Comparison of ENCODE assay signal across 19 cellular contexts in genomic region chr2:33666879-33667278, GRCh38.
DNase-seq lines count a peak whose midpoint lies in the region; ATAC-seq and TF ChIP-seq lines count a peak whose summit lies in the region.
"Had no signal": no experiment of that assay in that cellular context is flagged by ENCODE, and none has a peak within 500 bp of the region (broad histone marks: within the 10 kb centered on the region; RNA-seq: fewer than 3 reads in every experiment).

No MANE protein-coding gene starts in this region.

- no peaks in the 10 kb centered on the region for H4K20me1 ChIP-seq in H9 (ENCODE audit: control insufficient read depth, insufficient read depth, insufficient read length)
- H4K20me1 ChIP-seq in PC-3 (ENCODE audit: low read length), result no peaks in the 10 kb centered on the region
- H4K20me1 ChIP-seq: BLaER1 treated with 17β-estradiol and CSF1 and Interleukin-3, amounts not matched to agents 10 nM and 100 nM had no signal

- no peak overlapping the region for H4K91ac ChIP-seq in H9 (ENCODE audit: insufficient read length, low read depth, low read length)

- no peak overlapping the region for H3K4me3 ChIP-seq in PC-3 (ENCODE audit: low read length)
- H3K4me3 ChIP-seq in endodermal cell (ENCODE audit: low read length), result no peak overlapping the region
- H3K4me3 ChIP-seq: BLaER1 treated with 17β-estradiol and CSF1 and Interleukin-3, amounts not matched to agents 10 nM and 100 nM; HAP-1 had no signal

- CTCF ChIA-PET in PC-3 (lab: Charles Lee), result no interaction called here

- no peak overlapping the region for H3K14ac ChIP-seq in H9 (ENCODE audit: insufficient read depth, low read length)

- no peaks in the 10 kb centered on the region for H3K79me1 ChIP-seq in H9 (ENCODE audit: insufficient read depth, low read depth, low read length, poor library complexity, severe bottlenecking)

- H3K4me1 ChIP-seq in H9 (ENCODE audit: insufficient read depth, low read length) (no peaks in the 10 kb centered on the region), PC-3 (ENCODE audit: insufficient read depth, low read length) (no peaks in the 10 kb centered on the region), endodermal cell (ENCODE audit: control insufficient read depth, insufficient read depth, low read length) (no peaks in the 10 kb centered on the region)
- H3K4me1 ChIP-seq: BLaER1 treated with 17β-estradiol and CSF1 and Interleukin-3, amounts not matched to agents 10 nM and 100 nM; HAP-1 had no signal

- H3K36me3 ChIP-seq in PC-3 (ENCODE audit: low read depth, low read length) (no peaks in the 10 kb centered on the region), endodermal cell (ENCODE audit: control insufficient read depth, insufficient read depth, low read length) (no peaks in the 10 kb centered on the region)
- H3K36me3 ChIP-seq: BLaER1 treated with 17β-estradiol and CSF1 and Interleukin-3, amounts not matched to agents 10 nM and 100 nM; HAP-1 had no signal

- no peak overlapping the region for H4K5ac ChIP-seq in H9 (ENCODE audit: insufficient read length, low read depth, low read length)

- H2BK20ac ChIP-seq in H9 (ENCODE audit: low read depth, low read length, poor library complexity, severe bottlenecking), result no peak overlapping the region

- H2AK5ac ChIP-seq in H9 (ENCODE audit: insufficient read length, low read length), result no peak overlapping the region

- no peak for DNase-seq in H9
- DNase-seq in PC-3, result no peak
- no peak for DNase-seq in endodermal cell
- DNase-seq in COLO668 (lab: John Stamatoyannopoulos, UW; ENCODE audit: unreplicated experiment), result no peak
- no peak for DNase-seq in T-helper 2 cell treated with Interferon-gamma antibody and Interleukin-4, amounts not matched to agents 5 μg/mL and 100 μg/mL, for 36 hours (ENCODE audit: low spot score)
- DNase-seq: ACHN; CD4-positive, alpha-beta memory T cell; DND-41; NCI-H1694 treated with DMSO at 0.1 percent for 48 hours; NCI-H2081 treated with DMSO at 0.1 percent for 48 hours; NCI-H2171 treated with DMSO at 0.1 percent for 48 hours; NCI-H446; NCI-H526; Right ventricle myocardium superior had no signal

- POLR2A ChIA-PET in PC-3 (lab: Charles Lee; ENCODE audit: unreplicated experiment), result no interaction called here

- H3K4me2 ChIP-seq in H9 (ENCODE audit: insufficient read depth, insufficient read length, low read length), result no peak overlapping the region
- H3K4me2 ChIP-seq in PC-3 (ENCODE audit: low read length), result no peak overlapping the region
- H3K4me2 ChIP-seq: BLaER1 treated with 17β-estradiol and CSF1 and Interleukin-3, amounts not matched to agents 10 nM and 100 nM had no signal

- no peaks in the 10 kb centered on the region for H3K27me3 Mint-ChIP-seq in H9 (ENCODE audit: low read depth)
- H3K27me3 Mint-ChIP-seq in endodermal cell (ENCODE audit: insufficient read depth), result no peaks in the 10 kb centered on the region
- H3K27me3 Mint-ChIP-seq in T-helper 2 cell treated with Interferon-gamma antibody and Interleukin-4, amounts not matched to agents 5 μg/mL and 100 μg/mL, for 36 hours (ENCODE audit: low read depth), result no peaks in the 10 kb centered on the region

- H3T11ph ChIP-seq in H9 (ENCODE audit: low read length), result no peak overlapping the region

- H3K56ac ChIP-seq in H9 (ENCODE audit: insufficient read length, low read depth, low read length), result no peak overlapping the region

- peaks cover 38 to 52% of the 10 kb centered on the region in 2 experiments for H3K9me3 Mint-ChIP-seq in H9
- H3K9me3 Mint-ChIP-seq in endodermal cell, result peaks cover 50% of the 10 kb centered on the region
- peaks cover 29% of the 10 kb centered on the region for H3K9me3 Mint-ChIP-seq in T-helper 2 cell treated with Interferon-gamma antibody and Interleukin-4, amounts not matched to agents 5 μg/mL and 100 μg/mL, for 36 hours

- no CpG with 5 or more reads among the region's 4 CpGs for WGBS in H9 (ENCODE audit: extremely low coverage, insufficient read length, low lambda C conversion rate)
- WGBS in endodermal cell (ENCODE audit: insufficient coverage in 1 of 2, insufficient read length in 1 of 2), 2 experiments, result 91 to 100% methylated on average over 3 to 4 of the region's 4 CpGs

- intact Hi-C loops in PC-3 (cut with micrococcal nuclease), result no loop called here

- no peak overlapping the region for H2BK5ac ChIP-seq in H9 (ENCODE audit: insufficient read length, low read length)

- H3K27me3 ChIP-seq in H9 (ENCODE audit: insufficient read depth, low read length) (no peaks in the 10 kb centered on the region), PC-3 (ENCODE audit: low read length) (0 out of 2 replicates have a peak, but pooled peaks cover 5% of the 10 kb centered on the region), endodermal cell (ENCODE audit: control insufficient read depth, insufficient read depth, low read length, poor library complexity, severe bottlenecking) (no peaks in the 10 kb centered on the region)
- H3K27me3 ChIP-seq: BLaER1 treated with 17β-estradiol and CSF1 and Interleukin-3, amounts not matched to agents 10 nM and 100 nM had no signal

- no peaks in the 10 kb centered on the region for H3F3A ChIP-seq in PC-3 (ENCODE audit: low read length, unreplicated experiment)

- H2BK15ac ChIP-seq in H9 (ENCODE audit: low read depth, low read length), result no peak overlapping the region

- no peak overlapping the region for H3K18ac ChIP-seq in H9 (ENCODE audit: insufficient read length, low read depth, low read length)

- no peak overlapping the region for H3K23ac ChIP-seq in H9 (ENCODE audit: insufficient read length, low read depth, low read length)

- H3K9me3 ChIP-seq in H9 (ENCODE audit: control insufficient read depth, low read depth, low read length), result peaks cover 17% of the 10 kb centered on the region
- H3K9me3 ChIP-seq in PC-3 (ENCODE audit: low read length), result no peaks in the 10 kb centered on the region
- H3K9me3 ChIP-seq in endodermal cell (ENCODE audit: control insufficient read depth, low read length), result peaks cover 33% of the 10 kb centered on the region
- H3K9me3 ChIP-seq: HAP-1 had no signal

- no peaks in the 10 kb centered on the region for H3K23me2 ChIP-seq in H9 (ENCODE audit: insufficient read length, low read depth, low read length, poor library complexity, severe bottlenecking)

- no TSS peak for BruUV-seq in PC-3 (replicated peaks; lab: Mats Ljungman, UMichigan)

- H2BK12ac ChIP-seq in H9 (ENCODE audit: insufficient read length, low read depth, low read length), result no peak overlapping the region

- peaks cover 0 to 10% of the 10 kb centered on the region in 2 experiments; a peak in 3 of 4 replicates for H3K4me1 Mint-ChIP-seq in H9
- H3K4me1 Mint-ChIP-seq in endodermal cell, result no peaks in the 10 kb centered on the region
- H3K4me1 Mint-ChIP-seq in T-helper 2 cell treated with Interferon-gamma antibody and Interleukin-4, amounts not matched to agents 5 μg/mL and 100 μg/mL, for 36 hours (ENCODE audit: low read depth), result no peaks in the 10 kb centered on the region
- H3K4me1 Mint-ChIP-seq: CD4-positive, alpha-beta memory T cell; IgD-negative memory B cell had no signal

- H3K4me3 Mint-ChIP-seq in H9 (no peak overlapping the region), endodermal cell (no peak overlapping the region)
- H3K4me3 Mint-ChIP-seq in T-helper 2 cell treated with Interferon-gamma antibody and Interleukin-4, amounts not matched to agents 5 μg/mL and 100 μg/mL, for 36 hours, result no peak overlapping the region
- H3K4me3 Mint-ChIP-seq: CD4-positive, alpha-beta memory T cell had no signal

- H4K8ac ChIP-seq in H9 (replicated peaks; ENCODE audit: insufficient read length, low read depth, low read length), result no peak overlapping the region

- H3K9me2 ChIP-seq in PC-3 (replicated peaks; ENCODE audit: low read length), result no peaks in the 10 kb centered on the region

- H3K9ac ChIP-seq in H9 (ENCODE audit: extremely low read depth, insufficient read length, low read length) (no peak overlapping the region), PC-3 (ENCODE audit: low read length) (no peak overlapping the region), endodermal cell (ENCODE audit: extremely low read depth, low read length, poor library complexity, severe bottlenecking) (no peak overlapping the region)
- H3K9ac ChIP-seq: BLaER1 treated with 17β-estradiol and CSF1 and Interleukin-3, amounts not matched to agents 10 nM and 100 nM had no signal

- no peak overlapping the region for H2BK120ac ChIP-seq in H9 (ENCODE audit: low read depth, low read length, poor library complexity, severe bottlenecking)

- H3K27ac ChIP-seq in H9 (ENCODE audit: insufficient read length, low read depth, low read length) (no peak overlapping the region), PC-3 (ENCODE audit: low read length) (no peak overlapping the region), endodermal cell (ENCODE audit: low read depth, low read length) (no peak overlapping the region)
- H3K27ac ChIP-seq: BLaER1 treated with 17β-estradiol and CSF1 and Interleukin-3, amounts not matched to agents 10 nM and 100 nM had no signal

- 0 out of 3 replicates have a peak, but pooled peaks have one; percentile 21 for TF ChIP-seq CTCF in H9 (conservative IDR thresholded peaks at IDR 0.05)
- TF ChIP-seq CTCF in PC-3 (conservative IDR thresholded peaks at IDR 0.05; ENCODE audit: low read depth, low read length), result peak; percentile 17; the same call in 1 of the 2 replicates
- peak; percentile 29 for TF ChIP-seq CTCF in endodermal cell (conservative IDR thresholded peaks at IDR 0.05)

- ATAC-seq in PC-3 (no peak), GM19328 (IDR thresholded peaks at IDR 0.05; ENCODE audit: unreplicated experiment) (no peak), GM19351 (IDR thresholded peaks at IDR 0.05; ENCODE audit: unreplicated experiment) (no peak)

- H3K4ac ChIP-seq in H9 (ENCODE audit: low read depth, low read length), result no peak overlapping the region

- H3K79me2 ChIP-seq in H9 (ENCODE audit: insufficient read depth, low read length) (no peaks in the 10 kb centered on the region), PC-3 (ENCODE audit: low read length) (no peaks in the 10 kb centered on the region)

- H3K36me3 Mint-ChIP-seq in H9 (ENCODE audit: insufficient read depth in 1 of 3, low read depth in 3 of 3) (peaks cover 42 to 54% (median 53%) of the 10 kb centered on the region in 3 experiments), endodermal cell (ENCODE audit: low read depth) (peaks cover 11% of the 10 kb centered on the region)
- H3K36me3 Mint-ChIP-seq in T-helper 2 cell treated with Interferon-gamma antibody and Interleukin-4, amounts not matched to agents 5 μg/mL and 100 μg/mL, for 36 hours (ENCODE audit: low read depth), result no peaks in the 10 kb centered on the region
- H3K36me3 Mint-ChIP-seq: CD4-positive, alpha-beta memory T cell; IgD-negative memory B cell had no signal

- H2AFZ ChIP-seq in H9 (ENCODE audit: low read length), result no peak overlapping the region
- H2AFZ ChIP-seq in PC-3 (ENCODE audit: low read length), result no peak overlapping the region

- peak overlapping the region in 1 of 3 experiments; percentile 6; a peak in 1 of 7 replicates for H3K27ac Mint-ChIP-seq in H9
- no peak overlapping the region for H3K27ac Mint-ChIP-seq in endodermal cell
- no peak overlapping the region for H3K27ac Mint-ChIP-seq in T-helper 2 cell treated with Interferon-gamma antibody and Interleukin-4, amounts not matched to agents 5 μg/mL and 100 μg/mL, for 36 hours
- H3K27ac Mint-ChIP-seq: CD4-positive, alpha-beta memory T cell had no signal
